Comparison of ENCODE assay signal across 35 cellular contexts in the genomic region with DNA sequence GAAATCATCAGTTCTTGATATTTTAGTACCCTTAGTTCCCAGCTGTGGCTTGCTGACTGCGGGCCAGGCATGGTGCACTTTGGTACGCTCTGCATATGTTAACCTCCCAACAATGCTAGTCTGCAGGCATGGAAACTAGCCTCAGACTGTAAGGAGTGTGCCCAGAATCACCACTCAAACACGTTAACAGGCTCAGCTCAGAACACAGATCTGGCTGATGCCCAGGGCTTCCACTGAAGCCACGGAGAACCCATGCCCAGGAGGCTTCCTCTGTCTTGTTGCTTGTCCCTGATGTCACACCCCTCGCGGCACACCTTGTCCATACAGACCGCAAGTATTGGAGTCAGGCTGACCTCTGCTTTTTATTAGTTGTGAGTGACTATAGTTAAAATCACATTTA.
"Had no signal": no experiment of that assay in that cellular context is flagged by ENCODE, and none has a peak within 500 bp of the region (broad histone marks: within the 10 kb centered on the region; RNA-seq: fewer than 3 reads in every experiment).

No MANE protein-coding gene starts in this region.

- H2AFZ ChIP-seq: PC-9 had no signal

- H3K27me3 ChIP-seq: SJCRH30 had no signal

- H3K4me3 ChIP-seq: PC-9, SJCRH30, SK-N-MC had no signal

- H3K4me3 Mint-ChIP-seq: activated CD8-positive, alpha-beta T cell treated with anti-CD3 and anti-CD28 coated beads for 36 hours; activated naive CD8-positive, alpha-beta T cell treated with anti-CD3 and anti-CD28 coated beads for 36 hours; activated T-cell treated with anti-CD3 and anti-CD28 coated beads, Interleukin-2, amount 50 U/mL, for 72 hours; activated T-helper 17 cell treated with anti-CD3 and anti-CD28 coated beads, Interleukin-2, amount 50 U/mL, for 72 hours had no signal

- H3K9me3 ChIP-seq: SJCRH30 had no signal

- H3K4me2 ChIP-seq: PC-9 had no signal

- DNase-seq: activated CD4-positive, alpha-beta T cell treated with anti-CD3 and anti-CD28 coated beads for 1 hour; activated CD4-positive, alpha-beta T cell treated with anti-CD3 and anti-CD28 coated beads for 48 hours; activated CD4-positive, alpha-beta T cell treated with anti-CD3 and anti-CD28 coated beads, Interleukin-2, amount 50 U/mL, for 4 hours; activated CD4-positive, CD25-positive, alpha-beta regulatory T cell; activated CD8-positive, alpha-beta T cell treated with anti-CD3 and anti-CD28 coated beads for 36 hours; activated effector memory CD4-positive, alpha-beta T cell treated with anti-CD3 and anti-CD28 coated beads, Interleukin-2, amount 50 U/mL, for 16 hours; activated naive CD4-positive, alpha-beta T cell; activated naive CD4-positive, alpha-beta T cell treated with anti-CD3 and anti-CD28 coated beads, Interleukin-2, amount 50 U/mL, for 16 hours; activated naive CD8-positive, alpha-beta T cell treated with anti-CD3 and anti-CD28 coated beads for 36 hours; activated T-cell treated with anti-CD3 and anti-CD28 coated beads, Interleukin-2, amount 50 U/mL, for 1 hour; activated T-cell treated with anti-CD3 and anti-CD28 coated beads, Interleukin-2, amount 50 U/mL, for 72 hours; amniotic stem cell; aorta; caudate nucleus; Karpas-422; KBM-7; NCI-H1105; NCI-H1417 treated with DMSO at 0.1 percent for 48 hours; NCI-H1694; NCI-H1930; NCI-H2081 treated with DMSO at 0.1 percent for 48 hours; NCI-H226; NCI-H446 treated with DMSO at 0.1 percent for 48 hours; NCI-H524; NCI-H69; NCI-H82; NK-92 treated with Interleukin-12 subunit alpha and Interleukin-12 subunit beta, amount 100 ng/mL, for 24 hours; PC-9; SHP77; SJCRH30; T1000; WERI-Rb-1 had no signal

- H3K27ac ChIP-seq: PC-9, RWPE1, SJCRH30, SK-N-MC, WERI-Rb-1 had no signal

- H3K9me3 Mint-ChIP-seq: activated CD8-positive, alpha-beta T cell treated with anti-CD3 and anti-CD28 coated beads for 36 hours; activated naive CD8-positive, alpha-beta T cell treated with anti-CD3 and anti-CD28 coated beads for 36 hours; activated T-cell treated with anti-CD3 and anti-CD28 coated beads, Interleukin-2, amount 50 U/mL, for 72 hours; activated T-helper 17 cell treated with anti-CD3 and anti-CD28 coated beads, Interleukin-2, amount 50 U/mL, for 72 hours had no signal

- ATAC-seq: activated CD8-positive, alpha-beta T cell treated with anti-CD3 and anti-CD28 coated beads for 36 hours; activated T-cell treated with anti-CD3 and anti-CD28 coated beads, Interleukin-2, amount 50 U/mL, for 72 hours; activated T-helper 17 cell treated with anti-CD3 and anti-CD28 coated beads, Interleukin-2, amount 50 U/mL, for 72 hours had no signal

- H3K4me1 Mint-ChIP-seq: activated naive CD8-positive, alpha-beta T cell treated with anti-CD3 and anti-CD28 coated beads for 36 hours; activated T-helper 17 cell treated with anti-CD3 and anti-CD28 coated beads, Interleukin-2, amount 50 U/mL, for 72 hours had no signal

- H3K27ac Mint-ChIP-seq: activated CD8-positive, alpha-beta T cell treated with anti-CD3 and anti-CD28 coated beads for 36 hours; activated naive CD8-positive, alpha-beta T cell treated with anti-CD3 and anti-CD28 coated beads for 36 hours; activated T-cell treated with anti-CD3 and anti-CD28 coated beads, Interleukin-2, amount 50 U/mL, for 72 hours; activated T-helper 17 cell treated with anti-CD3 and anti-CD28 coated beads, Interleukin-2, amount 50 U/mL, for 72 hours had no signal

- H3K27me3 Mint-ChIP-seq: activated CD8-positive, alpha-beta T cell treated with anti-CD3 and anti-CD28 coated beads for 36 hours; activated T-helper 17 cell treated with anti-CD3 and anti-CD28 coated beads, Interleukin-2, amount 50 U/mL, for 72 hours had no signal

- H3K4me1 ChIP-seq: SJCRH30 had no signal
